In the genomic region with DNA sequence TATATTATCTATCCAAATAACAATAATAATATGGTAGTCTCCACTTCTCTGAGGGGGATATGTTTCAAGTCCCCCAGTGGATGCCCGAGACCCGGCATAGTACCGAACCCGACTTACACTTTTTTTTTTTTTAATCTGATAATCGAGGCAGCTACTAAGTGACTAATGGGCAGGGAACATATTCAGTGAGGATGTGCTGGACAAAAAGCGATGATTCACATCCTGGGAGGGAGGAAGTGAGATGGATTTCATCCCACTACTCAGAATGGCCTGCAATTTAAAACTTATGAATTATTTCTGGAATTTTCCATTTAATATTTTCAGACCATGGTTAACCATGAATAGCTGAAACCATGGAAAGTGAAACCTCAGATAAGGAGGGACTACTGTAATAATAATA, we compare ENCODE assay signal across 18 cellular contexts. TPM values are rescaled to one million over a fixed set of nuclear protein-coding genes. Genes with fewer than 3 reads are reported as not detected.
DNase-seq lines count a peak whose midpoint lies in the region; ATAC-seq and TF ChIP-seq lines count a peak whose summit lies in the region.
"Had no signal": no experiment of that assay in that cellular context is flagged by ENCODE, and none has a peak within 500 bp of the region (broad histone marks: within the 10 kb centered on the region; RNA-seq: fewer than 3 reads in every experiment).

No MANE protein-coding gene starts in this region.

- intact Hi-C loops in CD4-positive, alpha-beta T cell (cut with DNase I, micrococcal nuclease), result no loop called here

- no peaks in the 10 kb centered on the region for H3K27me3 ChIP-seq in SK-N-SH (ENCODE audit: insufficient read depth)
- no peaks in the 10 kb centered on the region for H3K27me3 ChIP-seq in CD4-positive, alpha-beta T cell (ENCODE audit: control insufficient read depth, insufficient read depth, low read length)
- H3K27me3 ChIP-seq: neural progenitor cell had no signal

- no peak for ATAC-seq in CD4-positive, alpha-beta T cell (ENCODE audit: poor library complexity)
- ATAC-seq: activated CD4-positive, CD25-positive, alpha-beta regulatory T cell treated with anti-CD3 and anti-CD28 coated beads, Interleukin-2, amount 50 U/mL, for 24 hours; effector memory CD8-positive, alpha-beta T cell; Right ventricle myocardium inferior had no signal

- H3K27me3 Mint-ChIP-seq in CD4-positive, alpha-beta T cell, result peaks cover 79% of the 10 kb centered on the region

- TF ChIP-seq CTCF in SK-N-SH (IDR thresholded peaks at IDR 0.05) (no peak), fibroblast of mammary gland (conservative IDR thresholded peaks at IDR 0.05; ENCODE audit: control insufficient read depth, insufficient read depth, low read depth, low read length) (no peak)
- TF ChIP-seq CTCF in CD4-positive, alpha-beta T cell (IDR thresholded peaks at IDR 0.05), result no peak

- TF ChIP-seq EP300 in SK-N-SH (IDR thresholded peaks at IDR 0.05; ENCODE audit: borderline replicate concordance in 1 of 2, low read depth in 1 of 2, low read length in 1 of 2), result no peak

- peaks cover 3% of the 10 kb centered on the region for H3F3A ChIP-seq in SK-N-SH (replicated peaks; ENCODE audit: insufficient read depth)

- no peaks in the 10 kb centered on the region for H3K4me1 Mint-ChIP-seq in CD4-positive, alpha-beta T cell (ENCODE audit: low read depth)

- H3K9me3 ChIP-seq in SK-N-SH, result no peaks in the 10 kb centered on the region
- peaks cover 6% of the 10 kb centered on the region for H3K9me3 ChIP-seq in CD4-positive, alpha-beta T cell (ENCODE audit: control insufficient read depth, low read length)

- no peak overlapping the region for H3K27ac Mint-ChIP-seq in CD4-positive, alpha-beta T cell
- H3K27ac Mint-ChIP-seq: effector memory CD8-positive, alpha-beta T cell; IgD-negative memory B cell; neural progenitor cell had no signal

- WGBS in SK-N-SH (ENCODE audit: low lambda C conversion rate), result 7% methylated on average over 6 of the region's 6 CpGs

- TF ChIP-seq RAD21 in SK-N-SH (IDR thresholded peaks at IDR 0.05; ENCODE audit: low read length), result no peak

- no peaks in the 10 kb centered on the region for H4K20me1 ChIP-seq in SK-N-SH (ENCODE audit: insufficient read depth)

- peaks cover 0 to 8% of the 10 kb centered on the region in 2 experiments; a peak in 2 of 4 replicates for H3K4me1 ChIP-seq in SK-N-SH (ENCODE audit: control insufficient read depth in 1 of 2, insufficient read depth in 2 of 2, low read depth in 1 of 2, low read length in 1 of 2)
- H3K4me1 ChIP-seq: neural progenitor cell, suprapubic skin had no signal

- H3K36me3 ChIP-seq in SK-N-SH (replicated peaks in 1 of 2; ENCODE audit: control insufficient read depth in 1 of 2, insufficient read depth in 2 of 2, low read length in 1 of 2), result no peaks in the 10 kb centered on the region
- H3K36me3 ChIP-seq: neural progenitor cell, suprapubic skin had no signal

- no peak overlapping the region for H3K9ac ChIP-seq in SK-N-SH
- H3K9ac ChIP-seq: neural progenitor cell had no signal

- POLR2A ChIA-PET in SK-N-SH (lab: Yijun Ruan, JAX), result no interaction called here
- POLR2A ChIA-PET in CD4-positive, alpha-beta T cell (lab: Charles Lee), result no interaction called here

- no peaks in the 10 kb centered on the region for H3K79me2 ChIP-seq in SK-N-SH (ENCODE audit: insufficient read depth)

- H3K4me2 ChIP-seq in SK-N-SH, result peak overlapping the region; percentile 36; the same call in 1 of the 2 replicates
- H3K4me2 ChIP-seq: neural progenitor cell had no signal

- peak overlapping the region; percentile 71; the same call in 1 of the 2 replicates for H2AFZ ChIP-seq in SK-N-SH (ENCODE audit: low read depth)
- H2AFZ ChIP-seq: neural progenitor cell had no signal

- H3K27ac ChIP-seq in SK-N-SH (ENCODE audit: low read depth in 2 of 2, low read length in 1 of 2), result peak overlapping the region in 1 of 2 experiments; percentile 55; a peak in 2 of 4 replicates
- H3K27ac ChIP-seq in CD4-positive, alpha-beta T cell (ENCODE audit: low read depth, low read length), result no peak overlapping the region
- H3K27ac ChIP-seq: neural progenitor cell, suprapubic skin had no signal

- CTCF ChIA-PET in SK-N-SH (lab: Yijun Ruan, JAX), result interaction anchor here (0.6 to 6.2 kb wide), 6 partner anchors 32 to 1961 kb away, joined by 3 to 54 read pairs (median 3); no protein-coding TSS in a partner anchor
- CTCF ChIA-PET in CD4-positive, alpha-beta T cell (lab: Charles Lee), result no interaction called here

- no peak overlapping the region for H3K4me3 Mint-ChIP-seq in CD4-positive, alpha-beta T cell
- H3K4me3 Mint-ChIP-seq: effector memory CD8-positive, alpha-beta T cell; IgD-negative memory B cell; neural progenitor cell had no signal

- no peak overlapping the region for H3K4me3 ChIP-seq in SK-N-SH (ENCODE audit: low read depth in 2 of 2, low read length in 1 of 2)
- H3K4me3 ChIP-seq in fibroblast of mammary gland (ENCODE audit: control insufficient read depth, low read depth, low read length), result no peak overlapping the region
- H3K4me3 ChIP-seq: lung, neural progenitor cell, suprapubic skin had no signal

- DNase-seq in H4 (ENCODE audit: low spot score) (peak; percentile 8), SK-N-SH (no peak), fibroblast of mammary gland (ENCODE audit: low read depth) (peak; percentile 66), stromal cell of bone marrow (ENCODE audit: low read depth) (peak; percentile 35), activated gamma-delta T cell (lab: John Stamatoyannopoulos, UW) (no peak)
- no peak for DNase-seq in activated naive CD4-positive, alpha-beta T cell (lab: John Stamatoyannopoulos, UW)
- DNase-seq in CD4-positive, alpha-beta T cell, result no peak
- DNase-seq: effector memory CD8-positive, alpha-beta T cell; NCI-H1092; NCI-H2171; stimulated activated CD4-positive, alpha-beta T cell treated with anti-CD3 and anti-CD28 coated beads, Interleukin-1b, Interleukin-23, amount 100 ng/mL, for 48 hours; T-helper 2 cell had no signal

- peaks cover 8% of the 10 kb centered on the region for H3K9me3 Mint-ChIP-seq in CD4-positive, alpha-beta T cell

- H3K9me2 ChIP-seq in SK-N-SH, result no peaks in the 10 kb centered on the region

- no peaks in the 10 kb centered on the region for H3K36me3 Mint-ChIP-seq in CD4-positive, alpha-beta T cell (ENCODE audit: low read depth)

TF ChIP-seq in SK-N-SH, 30 proteins besides CTCF, POLR2A, EP300 and RAD21 (continues in another document):
- peak; percentile 36; the same call in 1 of the 2 replicates for TF ChIP-seq NFIC (IDR thresholded peaks at IDR 0.05; ENCODE audit: borderline replicate concordance)
- TF ChIP-seq, protein P1, sequence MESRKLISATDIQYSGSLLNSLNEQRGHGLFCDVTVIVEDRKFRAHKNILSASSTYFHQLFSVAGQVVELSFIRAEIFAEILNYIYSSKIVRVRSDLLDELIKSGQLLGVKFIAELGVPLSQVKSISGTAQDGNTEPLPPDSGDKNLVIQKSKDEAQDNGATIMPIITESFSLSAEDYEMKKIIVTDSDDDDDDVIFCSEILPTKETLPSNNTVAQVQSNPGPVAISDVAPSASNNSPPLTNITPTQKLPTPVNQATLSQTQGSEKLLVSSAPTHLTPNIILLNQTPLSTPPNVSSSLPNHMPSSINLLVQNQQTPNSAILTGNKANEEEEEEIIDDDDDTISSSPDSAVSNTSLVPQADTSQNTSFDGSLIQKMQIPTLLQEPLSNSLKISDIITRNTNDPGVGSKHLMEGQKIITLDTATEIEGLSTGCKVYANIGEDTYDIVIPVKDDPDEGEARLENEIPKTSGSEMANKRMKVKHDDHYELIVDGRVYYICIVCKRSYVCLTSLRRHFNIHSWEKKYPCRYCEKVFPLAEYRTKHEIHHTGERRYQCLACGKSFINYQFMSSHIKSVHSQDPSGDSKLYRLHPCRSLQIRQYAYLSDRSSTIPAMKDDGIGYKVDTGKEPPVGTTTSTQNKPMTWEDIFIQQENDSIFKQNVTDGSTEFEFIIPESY (IDR thresholded peaks at IDR 0.05; ENCODE audit: borderline replicate concordance, low read depth), result no peak
- TF ChIP-seq CHD2 (IDR thresholded peaks at IDR 0.05; ENCODE audit: low read length, partially characterized antibody), result no peak
- TF ChIP-seq ELF1 (IDR thresholded peaks at IDR 0.05), result no peak
- peak; percentile 68; the same call in 1 of the 2 replicates for TF ChIP-seq FOSL2 (IDR thresholded peaks at IDR 0.05; ENCODE audit: borderline replicate concordance, low read depth)
- TF ChIP-seq TAF1 (IDR thresholded peaks at IDR 0.05; ENCODE audit: borderline replicate concordance, low read depth, low read length), result no peak
- TF ChIP-seq POLR2AphosphoS5 (IDR thresholded peaks at IDR 0.05; ENCODE audit: low read depth, low read length), result no peak
- TF ChIP-seq TCF12 (IDR thresholded peaks at IDR 0.05), result peak; percentile 41; the same call in 1 of the 2 replicates

RNA-seq across cellular contexts. Expression of a gene that starts 49.5 kb away (rescaled TPM):
- 40.3 and 61.0 TPM in 2 replicates for total RNA-seq in H4 (2014; rRNA removed; shearing (Covaris generic))
- polyA plus RNA-seq in SK-N-SH (2012; rRNA removed), result 29.2 and 32.1 TPM in 2 replicates
- polyA plus RNA-seq in SK-N-SH (2012; cell fraction: cytosol; rRNA removed), result 40.3 and 55.4 TPM in 2 replicates
- polyA plus RNA-seq in SK-N-SH (2012; cell fraction: nucleus; rRNA removed), result 10.2 and 16.8 TPM in 2 replicates
- 100 to 1,000 TPM; 153 to 159 TPM for total RNA-seq in CD4-positive, alpha-beta T cell

RNA-seq across cellular contexts. Expression of a gene that starts 59.2 kb away (rescaled TPM):
- 14.1 and 22.3 TPM in 2 replicates for total RNA-seq in H4 (2014; rRNA removed; shearing (Covaris generic))
- 17.7 and 23.6 TPM in 2 replicates for polyA plus RNA-seq in SK-N-SH (2012; rRNA removed)
- polyA plus RNA-seq in SK-N-SH (2012; cell fraction: cytosol; rRNA removed), result 17.5 and 18.5 TPM in 2 replicates
- 24.8 and 33.7 TPM in 2 replicates for polyA plus RNA-seq in SK-N-SH (2012; cell fraction: nucleus; rRNA removed)
- 10 to 100 TPM; 13.7 to 14.3 TPM for total RNA-seq in CD4-positive, alpha-beta T cell

Comparison
In these comparisons a context has a peak if more than half of its experiments do, and no peak if none do; other contexts are left out.
1. DNase-seq: peak in H4 (single experiment), fibroblast of mammary gland (single experiment) and stromal cell of bone marrow (single experiment); none in SK-N-SH (single experiment), activated naive CD4-positive, alpha-beta T cell (0 of 4), CD4-positive, alpha-beta T cell (0 of 10) and activated gamma-delta T cell (single experiment).